In the genomic region with DNA sequence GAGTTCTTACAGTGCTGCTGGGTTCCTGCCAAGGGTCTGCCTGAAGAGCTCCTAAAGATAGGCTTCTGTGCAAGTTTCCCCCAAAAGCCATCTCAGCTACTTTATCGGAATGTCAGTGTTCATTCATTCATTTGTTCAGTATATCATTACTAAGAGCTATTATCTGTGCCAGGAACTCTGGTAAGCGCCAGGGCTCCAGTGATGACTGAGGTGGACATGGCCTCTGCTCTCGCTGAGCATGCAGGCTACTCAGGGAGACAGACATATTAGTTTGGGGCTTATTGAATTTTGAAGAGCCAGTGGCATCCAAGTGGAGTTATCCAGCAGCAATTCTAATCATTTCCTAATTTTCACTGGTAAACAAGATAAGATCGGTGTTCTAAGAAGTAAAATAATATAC, we compare ENCODE assay signal across 29 cellular contexts.
"Had no signal": no experiment of that assay in that cellular context is flagged by ENCODE, and none has a peak within 500 bp of the region (broad histone marks: within the 10 kb centered on the region; RNA-seq: fewer than 3 reads in every experiment).

No MANE protein-coding gene starts in this region.

- H3K27me3 ChIP-seq: adrenal gland, body of pancreas, dorsolateral prefrontal cortex, esophagus muscularis mucosa, gastroesophageal sphincter, heart right ventricle, hepatocyte had no signal

- ATAC-seq: activated CD4-positive, alpha-beta T cell treated with anti-CD3 and anti-CD28 coated beads for 36 hours; activated CD8-positive, alpha-beta memory T cell treated with anti-CD3 and anti-CD28 coated beads, Interleukin-2, amount 10 ng/mL, durations not matched to agents 7 days and 5 days; activated CD8-positive, alpha-beta T cell treated with anti-CD3 and anti-CD28 coated beads, Interleukin-2, amount 10 ng/mL, durations not matched to agents 7 days and 5 days; activated naive CD8-positive, alpha-beta T cell treated with anti-CD3 and anti-CD28 coated beads, Interleukin-2, amount 50 U/mL, for 24 hours; body of pancreas; gastroesophageal sphincter; T-helper 17 cell had no signal

- H3K27ac ChIP-seq: adrenal gland, body of pancreas, coronary artery, dorsolateral prefrontal cortex, esophagus muscularis mucosa, gastroesophageal sphincter, hepatocyte had no signal

- H3K9me3 ChIP-seq: adrenal gland, body of pancreas, esophagus muscularis mucosa, gastroesophageal sphincter, heart right ventricle had no signal

- H3K4me1 ChIP-seq: adrenal gland, body of pancreas had no signal

- H2AFZ ChIP-seq: hepatocyte had no signal

- DNase-seq: activated CD4-positive, alpha-beta memory T cell treated with anti-CD3 and anti-CD28 coated beads for 36 hours; activated CD4-positive, alpha-beta T cell treated with anti-CD3 and anti-CD28 coated beads for 36 hours; activated CD4-positive, alpha-beta T cell treated with anti-CD3 and anti-CD28 coated beads, Interleukin-2, amount 10 ng/mL, durations not matched to agents 24 days and 14 days; activated CD4-positive, CD25-positive, alpha-beta regulatory T cell; activated CD4-positive, CD25-positive, alpha-beta regulatory T cell treated with anti-CD3 and anti-CD28 coated beads, Interleukin-2, amount 50 U/mL, for 72 hours; activated CD8-positive, alpha-beta memory T cell treated with anti-CD3 and anti-CD28 coated beads, Interleukin-2, amount 10 ng/mL, durations not matched to agents 7 days and 5 days; activated CD8-positive, alpha-beta memory T cell treated with anti-CD3 and anti-CD28 coated beads, Interleukin-2, amount 50 U/mL, for 4 hours; activated CD8-positive, alpha-beta T cell treated with anti-CD3 and anti-CD28 coated beads, Interleukin-2, amount 10 ng/mL, durations not matched to agents 7 days and 5 days; activated effector memory CD4-positive, alpha-beta T cell treated with anti-CD3 and anti-CD28 coated beads, Interleukin-2, amount 50 U/mL, for 16 hours; activated naive CD4-positive, alpha-beta T cell treated with anti-CD3 and anti-CD28 coated beads for 36 hours; activated naive CD8-positive, alpha-beta T cell treated with anti-CD3 and anti-CD28 coated beads for 36 hours; activated naive CD8-positive, alpha-beta T cell treated with anti-CD3 and anti-CD28 coated beads, Interleukin-2, amount 50 U/mL, for 24 hours; activated T-cell treated with anti-CD3 and anti-CD28 coated beads, Interleukin-2, amount 50 U/mL, for 1 hour; activated T-cell treated with anti-CD3 and anti-CD28 coated beads, Interleukin-2, amount 50 U/mL, for 48 hours; adrenal gland; amygdala; aorta; body of pancreas; effector memory CD4-positive, alpha-beta T cell; endodermal cell; erythroblast; heart right ventricle; T-helper 17 cell; T1000 had no signal

- H3K4me3 ChIP-seq: adrenal gland, body of pancreas, coronary artery, dorsolateral prefrontal cortex, esophagus muscularis mucosa, gastroesophageal sphincter, heart right ventricle, hepatocyte had no signal

- H3K36me3 ChIP-seq: adrenal gland, esophagus muscularis mucosa, gastroesophageal sphincter, heart right ventricle had no signal

- H3K4me2 ChIP-seq: hepatocyte had no signal
